Comparison of ENCODE assay signal across 15 cellular contexts in genomic region chr14:102390486-102390885, GRCh38. TPM values are rescaled to one million over a fixed set of nuclear protein-coding genes. Genes with fewer than 3 reads are reported as not detected.
DNase-seq lines count a peak whose midpoint lies in the region; ATAC-seq and TF ChIP-seq lines count a peak whose summit lies in the region.
"Had no signal": no experiment of that assay in that cellular context is flagged by ENCODE, and none has a peak within 500 bp of the region (broad histone marks: within the 10 kb centered on the region; RNA-seq: fewer than 3 reads in every experiment).

No MANE protein-coding gene starts in this region.

- no peaks in the 10 kb centered on the region for H3K27me3 ChIP-seq in right atrium auricular region
- H3K27me3 ChIP-seq in tibial nerve = no peaks in the 10 kb centered on the region
- H3K27me3 ChIP-seq: thyroid gland had no signal

- TF ChIP-seq EP300 in tibial nerve (IDR thresholded peaks at IDR 0.05) = no peak

- peak overlapping the region; percentile 33 to 54 for H3K27ac ChIP-seq in right atrium auricular region
- peak overlapping the region; percentile 92 for H3K27ac ChIP-seq in cingulate gyrus (ENCODE audit: low read depth, low read length)
- no peak overlapping the region for H3K27ac ChIP-seq in coronary artery
- peak overlapping the region in 1 of 4 donors; percentile 50 for H3K27ac ChIP-seq in tibial nerve
- H3K27ac ChIP-seq: A549 had no signal

- H3K36me3 ChIP-seq in right atrium auricular region (no peaks in the 10 kb centered on the region), tibial nerve (peaks cover 0 to 36% (median 0%) of the 10 kb centered on the region in 3 donors)
- H3K36me3 ChIP-seq: thyroid gland had no signal

- TF ChIP-seq CTCF in right atrium auricular region (IDR thresholded peaks at IDR 0.05) (no peak), coronary artery (IDR thresholded peaks at IDR 0.05) (no peak), tibial nerve (IDR thresholded peaks at IDR 0.05) (no peak)

- WGBS in tibial nerve, 2 donors = 29 to 38% methylated on average over 2 of the region's 2 CpGs

- DNase-seq in right atrium auricular region (ENCODE audit: low spot score) = no peak
- DNase-seq in cardiac septum (ENCODE audit: low spot score) = no peak
- peak; percentile 9 for DNase-seq in middle frontal gyrus (ENCODE audit: extremely low spot score, low spot score)
- no peak for DNase-seq in coronary artery (ENCODE audit: low spot score)
- DNase-seq in NCI-H345 (lab: John Stamatoyannopoulos, UW) = no peak
- DNase-seq in tibial nerve (ENCODE audit: low spot score in 2 of 2) = no peak
- DNase-seq: activated CD4-positive, alpha-beta memory T cell treated with anti-CD3 and anti-CD28 coated beads, Interleukin-2, amount 10 ng/mL, durations not matched to agents 7 days and 5 days; activated effector memory CD4-positive, alpha-beta T cell treated with anti-CD3 and anti-CD28 coated beads, Interleukin-2, amount 50 U/mL, for 16 hours; NCI-H2029; NCI-H748 treated with DMSO at 0.1 percent for 48 hours; T-helper 9 cell; thyroid gland had no signal

- no peak for ATAC-seq in HG02938 (IDR thresholded peaks at IDR 0.05; ENCODE audit: unreplicated experiment)
- ATAC-seq: A549 had no signal

- intact Hi-C loops in cardiac septum (cut with DNase I) = no loop called here

- H3K9me3 ChIP-seq in right atrium auricular region (no peaks in the 10 kb centered on the region), tibial nerve (no peaks in the 10 kb centered on the region)
- H3K9me3 ChIP-seq: A549, thyroid gland had no signal

- TF ChIP-seq POLR2A in tibial nerve (IDR thresholded peaks at IDR 0.05) = no peak

- H3K4me3 ChIP-seq in right atrium auricular region = no peak overlapping the region
- H3K4me3 ChIP-seq in coronary artery = no peak overlapping the region
- no peak overlapping the region for H3K4me3 ChIP-seq in tibial nerve
- H3K4me3 ChIP-seq: A549, thyroid gland had no signal

- peaks cover 0 to 23% of the 10 kb centered on the region in 2 donors for H3K4me1 ChIP-seq in right atrium auricular region
- peaks cover 0 to 22% (median 4%) of the 10 kb centered on the region in 4 donors for H3K4me1 ChIP-seq in tibial nerve
- H3K4me1 ChIP-seq: A549, thyroid gland had no signal

RNA-seq across cellular contexts. Expression of gene TECPR2, which starts 27.7 kb away (rescaled TPM):
- 10 to 100 TPM; 13.2 to 15.5 TPM for total RNA-seq in right atrium auricular region
- total RNA-seq in cardiac septum = 28.0 TPM
- 10 to 100 TPM; 21.2 to 77.7 (median 32.8) TPM for total RNA-seq in tibial nerve

RNA-seq across cellular contexts. Expression of gene CINP, which starts 27.8 kb away (rescaled TPM):
- total RNA-seq in right atrium auricular region (10 to 100 TPM; 25.0 to 31.3 TPM), cardiac septum (24.5 TPM), tibial nerve (10 to 100 TPM; 21.2 to 40.2 (median 31.2) TPM)

Comparison
In these comparisons a context has a peak if more than half of its experiments do, and no peak if none do; other contexts are left out.
1. H3K27ac ChIP-seq: peak in right atrium auricular region (2 of 2) and cingulate gyrus (single experiment); none in coronary artery (0 of 2).